8 cellular contexts compared by ENCODE assay signal in genomic region chr3:14947105-14947885, GRCh38.
DNase-seq lines count a peak whose midpoint lies in the region; ATAC-seq lines count a peak whose summit lies in the region.

TSS of gene NR2C2 (plus strand) at chr3:14947583. CDS start at chr3:15003915, 56,332 bp downstream.

- H3K4me3 ChIP-seq in effector memory CD4-positive, alpha-beta T cell (ENCODE audit: insufficient read depth, low read depth, low read length, poor library complexity, severe bottlenecking) = peak within 1 kb of the TSS; percentile 90

- peaks cover 9% of the 10 kb centered on the region for H3K4me1 ChIP-seq in effector memory CD4-positive, alpha-beta T cell (ENCODE audit: control insufficient read depth, insufficient read depth, low read length, poor library complexity, severe bottlenecking)

- peak within 1 kb of the TSS; percentile 100 for H3K27ac Mint-ChIP-seq in memory B cell

- no peaks in the 10 kb centered on the region for H3K9me3 Mint-ChIP-seq in memory B cell

- H3K4me3 Mint-ChIP-seq in memory B cell = peak within 1 kb of the TSS; percentile 100

- no peaks in the 10 kb centered on the region for H3K27me3 Mint-ChIP-seq in memory B cell

- peaks cover 23% of the 10 kb centered on the region for H3K36me3 ChIP-seq in effector memory CD4-positive, alpha-beta T cell (ENCODE audit: control insufficient read depth, insufficient read depth, low read length)

- peak within 1 kb of the TSS; percentile 97 for H3K27ac ChIP-seq in effector memory CD4-positive, alpha-beta T cell (ENCODE audit: insufficient read depth, low read length, poor library complexity, severe bottlenecking)

- ATAC-seq in GM19395 (IDR thresholded peaks at IDR 0.05; ENCODE audit: unreplicated experiment) = peak; percentile 63
- peak; percentile 40 for ATAC-seq in HG03521 (IDR thresholded peaks at IDR 0.05; ENCODE audit: unreplicated experiment)
- peak; percentile 57 for ATAC-seq in memory B cell (ENCODE audit: low read depth)

- peaks cover 7% of the 10 kb centered on the region for H3K36me3 Mint-ChIP-seq in memory B cell

- H3K27me3 ChIP-seq in effector memory CD4-positive, alpha-beta T cell (replicated peaks; ENCODE audit: control insufficient read depth, insufficient read depth, low read length, poor library complexity, severe bottlenecking) = no peaks in the 10 kb centered on the region

- DNase-seq in C1 segment of cervical spinal cord (lab: John Stamatoyannopoulos, UW) (peak in 13 of 14 donors; percentile 39 to 88 (median 74)), memory B cell (ENCODE audit: low spot score in 2 of 2) (peak; percentile 87 to 88)
- peak; percentile 53 for DNase-seq in NK-92 treated with Interleukin-12 subunit alpha and Interleukin-12 subunit beta, amount 100 ng/mL, for 24 hours (lab: John Stamatoyannopoulos, UW)
- DNase-seq in activated CD8-positive, alpha-beta memory T cell treated with anti-CD3 and anti-CD28 coated beads for 24 hours = peak; percentile 93
- peak; percentile 78 to 86 (median 81) for DNase-seq in effector memory CD4-positive, alpha-beta T cell
- DNase-seq in stimulated activated CD8-positive, alpha-beta memory T cell treated with anti-CD3 and anti-CD28 coated beads, Interleukin-12 subunit alpha, Interleukin-12 subunit beta, amount 100 ng/mL, for 1 hour (ENCODE audit: low read depth) = peak; percentile 77

- no peaks in the 10 kb centered on the region for H3K9me3 ChIP-seq in effector memory CD4-positive, alpha-beta T cell (ENCODE audit: control insufficient read depth, low read length)

- H3K4me1 Mint-ChIP-seq in memory B cell = peaks cover 23% of the 10 kb centered on the region

Comparison
In these comparisons a context has a peak if more than half of its experiments do, and no peak if none do; other contexts are left out.
1. Peak in every context shown above with its lines: DNase-seq, ATAC-seq, H3K4me3 ChIP-seq and H3K27ac ChIP-seq.